11 cellular contexts compared by ENCODE assay signal in the genomic region with DNA sequence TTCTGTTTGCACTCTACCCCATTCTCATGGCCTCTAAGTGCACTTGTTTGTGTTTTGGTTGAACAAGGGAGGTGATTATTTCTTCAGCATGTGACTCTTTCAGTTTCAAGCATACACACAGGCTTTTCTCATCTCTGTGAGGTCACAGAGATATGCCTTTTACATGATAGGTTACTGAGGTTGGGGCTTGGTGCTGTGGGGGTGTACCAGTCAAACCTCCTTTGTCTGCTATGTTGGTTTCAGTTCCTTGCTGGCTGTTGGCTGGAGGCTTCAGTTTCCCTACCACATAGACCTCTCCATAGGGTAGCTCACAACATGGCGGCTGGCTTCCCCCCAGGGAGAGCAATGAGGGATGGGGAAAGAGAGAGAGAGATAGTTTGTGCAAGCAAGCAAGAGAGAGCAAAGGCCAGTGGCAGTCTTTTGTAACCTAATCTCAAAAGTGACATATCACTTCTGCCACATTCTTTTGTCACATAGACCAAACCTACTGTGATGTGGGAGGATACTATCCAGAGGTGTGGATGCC.
A peak's percentile ranks its signal among the peaks of the same experiment; 100 is the strongest.
DNase-seq lines count a peak whose midpoint lies in the region; ATAC-seq lines count a peak whose summit lies in the region.
"Had no signal": no experiment of that assay in that cellular context is flagged by ENCODE, and none has a peak within 500 bp of the region (broad histone marks: within the 10 kb centered on the region; RNA-seq: fewer than 3 reads in every experiment).

No MANE protein-coding gene starts in this region.

- CTCF ChIA-PET in activated CD4-positive, alpha-beta T cell treated with anti-CD3 and anti-CD28 coated beads, Interleukin-2, amount 10 ng/mL, durations not matched to agents 7 days and 5 days (lab: Charles Lee), result interaction anchor here (1.1 kb wide), 1 partner anchor 34 kb away, joined by 3 read pairs; no protein-coding TSS in a partner anchor

- no peaks in the 10 kb centered on the region for H3K4me1 Mint-ChIP-seq in effector memory CD8-positive, alpha-beta T cell (ENCODE audit: low read depth in 2 of 2)
- H3K4me1 Mint-ChIP-seq in activated CD4-positive, alpha-beta T cell treated with anti-CD3 and anti-CD28 coated beads, Interleukin-2, amount 10 ng/mL, durations not matched to agents 7 days and 5 days, result no peaks in the 10 kb centered on the region

- POLR2A ChIA-PET in activated CD4-positive, alpha-beta T cell treated with anti-CD3 and anti-CD28 coated beads, Interleukin-2, amount 10 ng/mL, durations not matched to agents 7 days and 5 days (lab: Charles Lee), result no interaction called here

- H3K27ac Mint-ChIP-seq in effector memory CD8-positive, alpha-beta T cell, result no peak overlapping the region
- no peak overlapping the region for H3K27ac Mint-ChIP-seq in activated CD4-positive, alpha-beta T cell treated with anti-CD3 and anti-CD28 coated beads, Interleukin-2, amount 10 ng/mL, durations not matched to agents 7 days and 5 days

- peaks cover 0 to 2% of the 10 kb centered on the region in 2 donors for H3K27me3 Mint-ChIP-seq in effector memory CD8-positive, alpha-beta T cell
- no peaks in the 10 kb centered on the region for H3K27me3 Mint-ChIP-seq in activated CD4-positive, alpha-beta T cell treated with anti-CD3 and anti-CD28 coated beads, Interleukin-2, amount 10 ng/mL, durations not matched to agents 7 days and 5 days

- peak; percentile 40 for DNase-seq in globus pallidus (ENCODE audit: low spot score)
- DNase-seq in effector memory CD8-positive, alpha-beta T cell, result no peak
- DNase-seq in hepatic stellate cell (ENCODE audit: low spot score), result no peak
- DNase-seq in activated CD4-positive, alpha-beta T cell treated with anti-CD3 and anti-CD28 coated beads, Interleukin-2, amount 10 ng/mL, durations not matched to agents 7 days and 5 days, result no peak
- DNase-seq in superior temporal gyrus (ENCODE audit: extremely low spot score), result no peak
- DNase-seq: COR-L47, hypothalamus, NCI-H187 had no signal

- H3K9me3 Mint-ChIP-seq in effector memory CD8-positive, alpha-beta T cell, result no peaks in the 10 kb centered on the region
- H3K9me3 Mint-ChIP-seq in activated CD4-positive, alpha-beta T cell treated with anti-CD3 and anti-CD28 coated beads, Interleukin-2, amount 10 ng/mL, durations not matched to agents 7 days and 5 days, result no peaks in the 10 kb centered on the region

- ATAC-seq in GM18519 (IDR thresholded peaks at IDR 0.05; ENCODE audit: low FRiP score, unreplicated experiment) (peak; percentile 95), GM21515 (IDR thresholded peaks at IDR 0.05; ENCODE audit: unreplicated experiment) (peak; percentile 96), HG03135 (IDR thresholded peaks at IDR 0.05; ENCODE audit: unreplicated experiment) (peak; percentile 98)
- ATAC-seq in effector memory CD8-positive, alpha-beta T cell (replicated peaks), result no peak

- H3K4me3 Mint-ChIP-seq in effector memory CD8-positive, alpha-beta T cell, result no peak overlapping the region
- H3K4me3 Mint-ChIP-seq in activated CD4-positive, alpha-beta T cell treated with anti-CD3 and anti-CD28 coated beads, Interleukin-2, amount 10 ng/mL, durations not matched to agents 7 days and 5 days, result no peak overlapping the region

- no peaks in the 10 kb centered on the region for H3K36me3 Mint-ChIP-seq in effector memory CD8-positive, alpha-beta T cell (ENCODE audit: insufficient read depth)
- no peaks in the 10 kb centered on the region for H3K36me3 Mint-ChIP-seq in activated CD4-positive, alpha-beta T cell treated with anti-CD3 and anti-CD28 coated beads, Interleukin-2, amount 10 ng/mL, durations not matched to agents 7 days and 5 days (ENCODE audit: low read depth)
